ENCODE assay signal across 20 cellular contexts in the genomic region with DNA sequence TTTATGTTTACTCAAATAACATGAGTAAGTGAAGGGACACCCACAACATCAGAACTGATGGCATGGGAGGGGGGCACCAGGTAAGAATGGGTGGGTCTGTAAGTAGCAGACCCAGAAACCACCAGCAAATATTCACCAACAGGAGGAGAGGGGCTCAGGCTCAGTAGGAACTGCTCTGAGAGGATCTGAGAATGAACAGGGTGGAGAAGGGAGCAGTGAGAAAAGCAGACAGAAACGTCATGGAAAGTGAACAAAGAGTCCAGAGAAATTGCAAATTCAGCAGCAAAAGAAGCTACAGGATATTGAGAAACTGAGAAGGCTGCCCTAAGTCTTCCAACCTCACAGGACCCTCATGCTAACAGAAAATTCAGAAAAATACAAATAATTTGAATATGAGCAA.
"Had no signal": no experiment of that assay in that cellular context is flagged by ENCODE, and none has a peak within 500 bp of the region (broad histone marks: within the 10 kb centered on the region; RNA-seq: fewer than 3 reads in every experiment).

No MANE protein-coding gene starts in this region.

- DNase-seq: activated CD4-positive, alpha-beta T cell treated with anti-CD3 and anti-CD28 coated beads for 36 hours; activated CD4-positive, alpha-beta T cell treated with anti-CD3 and anti-CD28 coated beads, Interleukin-2, amount 50 U/mL, for 48 hours; amygdala; caudate nucleus; endodermal cell; foreskin keratinocyte; glutamatergic neuron; hypothalamus; islet precursor cell; mesendoderm; naive thymus-derived CD4-positive, alpha-beta T cell; spleen; stimulated activated CD4-positive, alpha-beta T cell treated with anti-CD3 and anti-CD28 coated beads, Interleukin-4, amount 100 ng/mL, for 4 hours; stimulated activated naive CD4-positive, alpha-beta T cell treated with Interleukin-2 at 50 U/mL for 16 hours; tibial artery had no signal

- H3K27me3 Mint-ChIP-seq: activated CD4-positive, alpha-beta T cell treated with anti-CD3 and anti-CD28 coated beads for 36 hours; activated naive CD8-positive, alpha-beta T cell; naive thymus-derived CD4-positive, alpha-beta T cell had no signal

- H3K27ac ChIP-seq: body of pancreas, foreskin keratinocyte, parathyroid adenoma, spleen had no signal

- ATAC-seq: activated CD4-positive, alpha-beta T cell treated with anti-CD3 and anti-CD28 coated beads for 36 hours; body of pancreas; foreskin keratinocyte; naive thymus-derived CD4-positive, alpha-beta T cell; WTC11 had no signal

- H3K27me3 ChIP-seq: body of pancreas, foreskin keratinocyte, spleen, tibial artery had no signal

- H3K27ac Mint-ChIP-seq: activated CD4-positive, alpha-beta T cell treated with anti-CD3 and anti-CD28 coated beads for 36 hours; activated naive CD8-positive, alpha-beta T cell; endodermal cell; T-helper 2 cell treated with Interferon-gamma antibody and Interleukin-4, amounts not matched to agents 5 μg/mL and 100 μg/mL, for 36 hours; WTC11 had no signal

- H3K9ac ChIP-seq: parathyroid adenoma had no signal

- H3K9me3 ChIP-seq: body of pancreas, spleen, tibial artery had no signal

- H3K4me3 Mint-ChIP-seq: activated CD4-positive, alpha-beta T cell treated with anti-CD3 and anti-CD28 coated beads for 36 hours; activated naive CD8-positive, alpha-beta T cell; endodermal cell; naive thymus-derived CD4-positive, alpha-beta T cell; T-helper 2 cell treated with Interferon-gamma antibody and Interleukin-4, amounts not matched to agents 5 μg/mL and 100 μg/mL, for 36 hours; WTC11 had no signal

- H3K36me3 Mint-ChIP-seq: WTC11 had no signal

- H3K4me3 ChIP-seq: body of pancreas, spleen, tibial artery had no signal

- H3K36me3 ChIP-seq: tibial artery had no signal

- H3K4me1 Mint-ChIP-seq: activated CD4-positive, alpha-beta T cell treated with anti-CD3 and anti-CD28 coated beads for 36 hours; WTC11 had no signal

- H3K9me3 Mint-ChIP-seq: endodermal cell; T-helper 2 cell treated with Interferon-gamma antibody and Interleukin-4, amounts not matched to agents 5 μg/mL and 100 μg/mL, for 36 hours; WTC11 had no signal

- H3K4me1 ChIP-seq: body of pancreas, foreskin keratinocyte, spleen had no signal
